Comparison of ENCODE assay signal across 28 cellular contexts in the genomic region with DNA sequence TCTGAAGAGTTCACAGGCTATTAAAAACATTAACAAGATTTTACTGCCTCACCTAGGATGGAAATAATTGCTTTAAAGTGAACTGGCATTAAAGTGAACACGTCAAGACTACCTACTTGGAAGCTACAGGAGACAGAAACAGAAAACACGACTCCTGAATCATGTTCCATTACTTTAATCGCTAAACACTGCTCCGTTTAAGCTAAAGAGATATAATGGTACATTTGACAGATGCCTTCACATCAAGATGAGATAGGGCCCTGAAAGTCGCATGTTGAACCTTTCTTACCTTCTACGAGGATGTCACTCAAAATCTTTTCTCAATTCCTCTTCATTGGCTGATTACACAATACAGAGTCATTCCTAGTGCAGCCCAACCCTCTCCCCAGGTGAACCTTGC.
"Had no signal": no experiment of that assay in that cellular context is flagged by ENCODE, and none has a peak within 500 bp of the region (broad histone marks: within the 10 kb centered on the region; RNA-seq: fewer than 3 reads in every experiment).

No MANE protein-coding gene starts in this region.

- H3K4me1 ChIP-seq: stomach, testis, thyroid gland, tibial artery, transverse colon, upper lobe of left lung, upper lobe of right lung, uterus, vagina had no signal

- H3K27ac Mint-ChIP-seq: stimulated activated effector memory CD8-positive, alpha-beta T cell treated with anti-CD3 and anti-CD28 coated beads, Interleukin-12 subunit alpha, Interleukin-12 subunit beta, amount 100 ng/mL, for 72 hours; stimulated activated memory B cell treated with anti-CD40 and anti-IgM and Interleukin-4, amounts not matched to agents 10 μg/mL and 1 μg/mL and 100 μg/mL, for 72 hours; stimulated activated naive B cell treated with anti-CD40 and anti-IgM and Interleukin-4, amounts not matched to agents 10 μg/mL and 1 μg/mL and 100 μg/mL, for 72 hours; stimulated activated naive CD8-positive, alpha-beta T cell treated with anti-CD3 and anti-CD28 coated beads, Interleukin-15, amount 100 ng/mL, for 72 hours; stimulated activated naive CD8-positive, alpha-beta T cell treated with anti-CD3 and anti-CD28 coated beads, Interleukin-15, Interleukin-2, amounts not matched to agents 100 ng/mL and 50 ng/mL, for 24 hours; type B pancreatic cell had no signal

- H3K27ac ChIP-seq: stomach, suprapubic skin, testis, thoracic aorta, thyroid gland, tibial artery, tibial nerve, transverse colon, upper lobe of left lung, upper lobe of right lung, uterus, vagina had no signal

- H3K4me3 ChIP-seq: stomach, suprapubic skin, testis, thoracic aorta, thyroid gland, tibial artery, tibial nerve, transverse colon, upper lobe of left lung, upper lobe of right lung, uterus, vagina had no signal

- H3K36me3 ChIP-seq: stomach, suprapubic skin, thoracic aorta, thyroid gland, tibial artery, tibial nerve, transverse colon, upper lobe of left lung, upper lobe of right lung, uterus, vagina had no signal

- DNase-seq: stimulated activated CD4-positive, alpha-beta T cell treated with anti-CD3 and anti-CD28 coated beads, Interleukin-2, amount 100 ng/mL, for 48 hours; stimulated activated CD4-positive, alpha-beta T cell treated with anti-CD3 and anti-CD28 coated beads, Interleukin-4, amount 100 ng/mL, for 1 hour; stimulated activated CD4-positive, alpha-beta T cell treated with anti-CD3 and anti-CD28 coated beads, Interleukin-4, amount 100 ng/mL, for 24 hours; stimulated activated CD4-positive, alpha-beta T cell treated with anti-CD3 and anti-CD28 coated beads, Interleukin-4, amount 100 ng/mL, for 4 hours; stimulated activated CD8-positive, alpha-beta memory T cell treated with anti-CD3 and anti-CD28 coated beads, Interleukin-4, amount 100 ng/mL, for 48 hours; stimulated activated naive B cell treated with anti-CD40 and anti-IgM and Interleukin-4, amounts not matched to agents 10 μg/mL and 1 μg/mL and 100 μg/mL, for 72 hours; stimulated activated naive CD4-positive, alpha-beta T cell; stimulated activated naive CD4-positive, alpha-beta T cell treated with Interleukin-2 at 50 U/mL for 16 hours; stimulated activated naive CD8-positive, alpha-beta T cell treated with anti-CD3 and anti-CD28 coated beads, Interleukin-15, amount 100 ng/mL, for 72 hours; stimulated activated naive CD8-positive, alpha-beta T cell treated with anti-CD3 and anti-CD28 coated beads, Interleukin-15, Interleukin-2, amounts not matched to agents 100 U/mL and 50 U/mL, for 24 hours; stomach; substantia nigra; testis; thyroid gland; tibial artery; transverse colon; trophoblast cell; upper lobe of left lung; upper lobe of right lung; uterus had no signal

- H3K27me3 Mint-ChIP-seq: stimulated activated naive B cell treated with anti-CD40 and anti-IgM and Interleukin-4, amounts not matched to agents 10 μg/mL and 1 μg/mL and 100 μg/mL, for 72 hours; stimulated activated naive CD8-positive, alpha-beta T cell treated with anti-CD3 and anti-CD28 coated beads, Interleukin-15, amount 100 ng/mL, for 72 hours; stimulated activated naive CD8-positive, alpha-beta T cell treated with anti-CD3 and anti-CD28 coated beads, Interleukin-15, Interleukin-2, amounts not matched to agents 100 ng/mL and 50 ng/mL, for 24 hours; type B pancreatic cell had no signal

- H3K36me3 Mint-ChIP-seq: stimulated activated effector memory CD8-positive, alpha-beta T cell treated with anti-CD3 and anti-CD28 coated beads, Interleukin-12 subunit alpha, Interleukin-12 subunit beta, amount 100 ng/mL, for 72 hours; stimulated activated memory B cell treated with anti-CD40 and anti-IgM and Interleukin-4, amounts not matched to agents 10 μg/mL and 1 μg/mL and 100 μg/mL, for 72 hours; stimulated activated naive B cell treated with anti-CD40 and anti-IgM and Interleukin-4, amounts not matched to agents 10 μg/mL and 1 μg/mL and 100 μg/mL, for 72 hours; type B pancreatic cell had no signal

- H3K9me3 Mint-ChIP-seq: stimulated activated effector memory CD8-positive, alpha-beta T cell treated with anti-CD3 and anti-CD28 coated beads, Interleukin-12 subunit alpha, Interleukin-12 subunit beta, amount 100 ng/mL, for 72 hours; stimulated activated memory B cell treated with anti-CD40 and anti-IgM and Interleukin-4, amounts not matched to agents 10 μg/mL and 1 μg/mL and 100 μg/mL, for 72 hours; stimulated activated naive B cell treated with anti-CD40 and anti-IgM and Interleukin-4, amounts not matched to agents 10 μg/mL and 1 μg/mL and 100 μg/mL, for 72 hours; stimulated activated naive CD8-positive, alpha-beta T cell treated with anti-CD3 and anti-CD28 coated beads, Interleukin-15, amount 100 ng/mL, for 72 hours; type B pancreatic cell had no signal

- H3K27me3 ChIP-seq: stomach, suprapubic skin, testis, thyroid gland, tibial artery, tibial nerve, transverse colon, upper lobe of left lung, upper lobe of right lung, uterus, vagina had no signal

- H3K9me3 ChIP-seq: stomach, suprapubic skin, testis, thoracic aorta, thyroid gland, tibial artery, tibial nerve, transverse colon, upper lobe of left lung, upper lobe of right lung, uterus, vagina had no signal

- H3K4me1 Mint-ChIP-seq: stimulated activated effector memory CD8-positive, alpha-beta T cell treated with anti-CD3 and anti-CD28 coated beads, Interleukin-12 subunit alpha, Interleukin-12 subunit beta, amount 100 ng/mL, for 72 hours; stimulated activated memory B cell treated with anti-CD40 and anti-IgM and Interleukin-4, amounts not matched to agents 10 μg/mL and 1 μg/mL and 100 μg/mL, for 72 hours; stimulated activated naive B cell treated with anti-CD40 and anti-IgM and Interleukin-4, amounts not matched to agents 10 μg/mL and 1 μg/mL and 100 μg/mL, for 72 hours; stimulated activated naive CD8-positive, alpha-beta T cell treated with anti-CD3 and anti-CD28 coated beads, Interleukin-15, amount 100 ng/mL, for 72 hours had no signal

- H3K4me3 Mint-ChIP-seq: stimulated activated effector memory CD8-positive, alpha-beta T cell treated with anti-CD3 and anti-CD28 coated beads, Interleukin-12 subunit alpha, Interleukin-12 subunit beta, amount 100 ng/mL, for 72 hours; stimulated activated memory B cell treated with anti-CD40 and anti-IgM and Interleukin-4, amounts not matched to agents 10 μg/mL and 1 μg/mL and 100 μg/mL, for 72 hours; stimulated activated naive B cell treated with anti-CD40 and anti-IgM and Interleukin-4, amounts not matched to agents 10 μg/mL and 1 μg/mL and 100 μg/mL, for 72 hours; stimulated activated naive CD8-positive, alpha-beta T cell treated with anti-CD3 and anti-CD28 coated beads, Interleukin-15, amount 100 ng/mL, for 72 hours; stimulated activated naive CD8-positive, alpha-beta T cell treated with anti-CD3 and anti-CD28 coated beads, Interleukin-15, Interleukin-2, amounts not matched to agents 100 ng/mL and 50 ng/mL, for 24 hours; type B pancreatic cell had no signal

- ATAC-seq: stimulated activated effector memory CD8-positive, alpha-beta T cell treated with anti-CD3 and anti-CD28 coated beads, Interleukin-12 subunit alpha, Interleukin-12 subunit beta, amount 100 ng/mL, for 72 hours; stimulated activated memory B cell treated with anti-CD40 and anti-IgM and Interleukin-4, amounts not matched to agents 10 μg/mL and 1 μg/mL and 100 μg/mL, for 72 hours; stimulated activated naive B cell treated with anti-CD40 and anti-IgM and Interleukin-4, amounts not matched to agents 10 μg/mL and 1 μg/mL and 100 μg/mL, for 72 hours; stimulated activated naive CD8-positive, alpha-beta T cell treated with anti-CD3 and anti-CD28 coated beads, Interleukin-15, amount 100 ng/mL, for 72 hours; stimulated activated naive CD8-positive, alpha-beta T cell treated with anti-CD3 and anti-CD28 coated beads, Interleukin-15, Interleukin-2, amounts not matched to agents 100 U/mL and 50 U/mL, for 24 hours; upper lobe of right lung had no signal
